ENCODE assay signal across 8 cellular contexts in genomic region chr2:86562891-86563649, GRCh38. TPM values are rescaled to one million over a fixed set of nuclear protein-coding genes. Genes with fewer than 3 reads are reported as not detected.
A peak's percentile ranks its signal among the peaks of the same experiment; 100 is the strongest.
DNase-seq lines count a peak whose midpoint lies in the region; ATAC-seq and TF ChIP-seq lines count a peak whose summit lies in the region.

Gene CHMP3 (minus strand): TSS chr2:86563443. CDS start chr2:86563348, 95 bp downstream.

- intact Hi-C loops in activated CD4-positive, alpha-beta T cell treated with anti-CD3 and anti-CD28 coated beads for 36 hours (cut with DNase I, micrococcal nuclease) = loop anchor here (1.0 to 2.0 kb wide), 9 partner anchors 21 to 950 kb away; partner anchors contain the start of genes RNF103 (in 2 of the 2), C2orf68 (in 1 of the 2), IMMT (in 1 of the 2) and KDM3A (in 1 of the 2)

- DNase-seq in Ammon's horn (ENCODE audit: low spot score) = peak; percentile 97
- DNase-seq in GM19238 (ENCODE audit: insufficient read length, low spot score) = peak; percentile 92
- DNase-seq in NCI-H524 (lab: John Stamatoyannopoulos, UW) = peak; percentile 93 to 97
- DNase-seq in activated CD4-positive, alpha-beta T cell treated with anti-CD3 and anti-CD28 coated beads for 36 hours = peak; percentile 97
- DNase-seq in choroid plexus epithelial cell (ENCODE audit: low read depth) = peak; percentile 98
- peak; percentile 97 for DNase-seq in kidney glomerular epithelial cell (lab: John Stamatoyannopoulos, UW)
- DNase-seq in stimulated activated CD4-positive, alpha-beta T cell treated with anti-CD3 and anti-CD28 coated beads, Interleukin-1b, Interleukin-23, amount 100 ng/mL, for 1 hour (ENCODE audit: low read depth in 2 of 2) = peak; percentile 91 to 93

- peak within 1 kb of the TSS; percentile 95 for H3K4me3 Mint-ChIP-seq in activated CD4-positive, alpha-beta T cell treated with anti-CD3 and anti-CD28 coated beads for 36 hours

- H3K27me3 Mint-ChIP-seq in activated CD4-positive, alpha-beta T cell treated with anti-CD3 and anti-CD28 coated beads for 36 hours = no peaks in the 10 kb centered on the region

- H3K36me3 Mint-ChIP-seq in activated CD4-positive, alpha-beta T cell treated with anti-CD3 and anti-CD28 coated beads for 36 hours (ENCODE audit: low read depth) = peaks cover 26% of the 10 kb centered on the region

- H3K27ac Mint-ChIP-seq in activated CD4-positive, alpha-beta T cell treated with anti-CD3 and anti-CD28 coated beads for 36 hours = peak within 1 kb of the TSS; percentile 99

- H3K4me1 Mint-ChIP-seq in activated CD4-positive, alpha-beta T cell treated with anti-CD3 and anti-CD28 coated beads for 36 hours = peaks cover 30% of the 10 kb centered on the region

- POLR2A ChIA-PET in activated CD4-positive, alpha-beta T cell treated with anti-CD3 and anti-CD28 coated beads for 36 hours (lab: Charles Lee) = interaction anchor here (0.9 kb wide), 1 partner anchor 122 kb away, joined by 4 read pairs; the partner anchor contains the start of gene KDM3A

- no peak for TF ChIP-seq CTCF in choroid plexus epithelial cell (conservative IDR thresholded peaks at IDR 0.05; ENCODE audit: low read depth, low read length)

- ATAC-seq in HG03442 (IDR thresholded peaks at IDR 0.05; ENCODE audit: unreplicated experiment) = peak; percentile 88
- ATAC-seq in activated CD4-positive, alpha-beta T cell treated with anti-CD3 and anti-CD28 coated beads for 36 hours = peak; percentile 92

- H3K4me3 ChIP-seq in choroid plexus epithelial cell (ENCODE audit: low read depth, low read length) = peak within 1 kb of the TSS; percentile 88

- CTCF ChIA-PET in activated CD4-positive, alpha-beta T cell treated with anti-CD3 and anti-CD28 coated beads for 36 hours (lab: Charles Lee) = interaction anchor here (1.0 kb wide), 1 partner anchor 20 kb away, joined by 3 read pairs; no protein-coding TSS in a partner anchor

- no peaks in the 10 kb centered on the region for H3K9me3 Mint-ChIP-seq in activated CD4-positive, alpha-beta T cell treated with anti-CD3 and anti-CD28 coated beads for 36 hours (ENCODE audit: low read depth)

RNA-seq across cellular contexts. Expression of gene CHMP3, which starts in this region (rescaled TPM):
- total RNA-seq in activated CD4-positive, alpha-beta T cell treated with anti-CD3 and anti-CD28 coated beads for 36 hours = 10 to 100 TPM; 35.0 to 35.8 TPM

Comparison
In these comparisons a context has a peak if more than half of its experiments do, and no peak if none do; other contexts are left out.
1. Peak in every context shown above with its lines: DNase-seq, ATAC-seq and H3K4me3 ChIP-seq.